15 cellular contexts compared by ENCODE assay signal in the genomic region with DNA sequence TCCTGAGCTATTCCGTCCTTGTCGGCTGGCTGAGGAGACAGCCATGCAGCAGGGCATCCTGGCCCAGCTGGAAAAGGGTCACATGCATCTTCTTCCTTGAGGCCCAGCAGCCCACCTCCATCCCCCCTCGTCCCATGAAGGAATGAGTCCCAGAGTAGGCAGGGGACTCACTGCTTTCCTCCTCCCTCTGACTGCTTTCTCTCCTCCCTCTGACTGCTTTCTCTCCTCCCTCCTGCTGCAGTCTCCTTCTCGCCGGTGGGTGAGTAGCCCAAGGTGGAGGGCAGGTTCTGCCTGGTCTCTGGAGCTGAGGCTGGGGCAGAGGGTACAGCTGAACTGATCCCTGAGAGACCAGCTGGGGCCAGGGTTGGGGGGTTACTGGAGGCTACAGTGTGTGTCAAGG. TPM values are rescaled to one million over a fixed set of nuclear protein-coding genes. Genes with fewer than 3 reads are reported as not detected.
A peak's percentile ranks its signal among the peaks of the same experiment; 100 is the strongest.
DNase-seq lines count a peak whose midpoint lies in the region; TF ChIP-seq lines count a peak whose summit lies in the region.
"Had no signal": no experiment of that assay in that cellular context is flagged by ENCODE, and none has a peak within 500 bp of the region (broad histone marks: within the 10 kb centered on the region; RNA-seq: fewer than 3 reads in every experiment).

No MANE protein-coding gene starts in this region.

- no peak overlapping the region for H3K4ac ChIP-seq in mesenchymal stem cell (ENCODE audit: low read depth in 1 of 2, low read length in 2 of 2)

- H2BK5ac ChIP-seq in mesenchymal stem cell (ENCODE audit: low read depth, low read length, poor library complexity, severe bottlenecking): no peak overlapping the region

- no peaks in the 10 kb centered on the region for H4K20me1 ChIP-seq in BLaER1

- H2BK15ac ChIP-seq in mesenchymal stem cell (ENCODE audit: low read depth, poor library complexity, severe bottlenecking): peak overlapping the region; percentile 15

- no peaks in the 10 kb centered on the region for H3K27me3 ChIP-seq in BLaER1
- H3K27me3 ChIP-seq in WERI-Rb-1 (ENCODE audit: insufficient read depth, low read depth, severe bottlenecking): no peaks in the 10 kb centered on the region
- peaks cover 38 to 52% of the 10 kb centered on the region in 2 experiments for H3K27me3 ChIP-seq in mesenchymal stem cell (ENCODE audit: control insufficient read depth in 1 of 2, insufficient read depth in 1 of 2, low read length in 2 of 2)

- H2AK5ac ChIP-seq in mesenchymal stem cell (ENCODE audit: low read length, severe bottlenecking): no peak overlapping the region

- no peaks in the 10 kb centered on the region for H3K79me1 ChIP-seq in mesenchymal stem cell (replicated peaks; ENCODE audit: low read length, poor library complexity, severe bottlenecking)

- H3K23ac ChIP-seq in mesenchymal stem cell (ENCODE audit: low read length in 2 of 2): no peak overlapping the region

- H3K4me1 ChIP-seq in BLaER1 (peaks cover 63% of the 10 kb centered on the region), mesenchymal stem cell (ENCODE audit: control insufficient read depth, insufficient read depth, low read depth, low read length) (no peaks in the 10 kb centered on the region)
- H3K4me1 ChIP-seq: HAP-1 had no signal

- H4K91ac ChIP-seq in mesenchymal stem cell (ENCODE audit: low read length): no peak overlapping the region

- no peak overlapping the region for H2BK12ac ChIP-seq in mesenchymal stem cell (ENCODE audit: low read length in 2 of 2)

- no peak overlapping the region for H2BK120ac ChIP-seq in mesenchymal stem cell (ENCODE audit: low read depth, low read length)

- peak overlapping the region; percentile 86 for H3K4me2 ChIP-seq in BLaER1
- no peak overlapping the region for H3K4me2 ChIP-seq in mesenchymal stem cell (ENCODE audit: low read length, poor library complexity, severe bottlenecking)

- H3K9ac ChIP-seq in BLaER1 (peak overlapping the region; percentile 64; the same call in 1 of the 2 replicates), mesenchymal stem cell (ENCODE audit: low read length) (no peak overlapping the region)

- 90% methylated on average over 5 of the region's 5 CpGs for WGBS in mesenchymal stem cell

- no peak overlapping the region for H3K18ac ChIP-seq in mesenchymal stem cell (ENCODE audit: low read depth in 1 of 2, low read length in 2 of 2)

- H4K8ac ChIP-seq in mesenchymal stem cell (ENCODE audit: low read length): no peak overlapping the region

- no peak overlapping the region for H3K14ac ChIP-seq in mesenchymal stem cell (ENCODE audit: low read length in 2 of 2)

- no peak for TF ChIP-seq CTCF in WERI-Rb-1 (IDR thresholded peaks at IDR 0.05; ENCODE audit: low read depth, low read length)

- no peak for DNase-seq in WERI-Rb-1
- DNase-seq in mesenchymal stem cell: no peak
- no peak for DNase-seq in activated effector memory CD4-positive, alpha-beta T cell treated with anti-CD3 and anti-CD28 coated beads, Interleukin-2, amount 50 U/mL, for 16 hours
- no peak for DNase-seq in NCI-H1092 treated with DMSO at 0.1 percent for 48 hours (lab: John Stamatoyannopoulos, UW)
- DNase-seq in putamen (ENCODE audit: low spot score): no peak
- DNase-seq: ACHN; CD4-positive, alpha-beta memory T cell; DMS153; DMS79 treated with DMSO at 0.1 percent for 48 hours; EL; GOT3; HFFc6 had no signal

- H3K27ac ChIP-seq in BLaER1 (peak overlapping the region; percentile 66; the same call in 1 of the 2 replicates), WERI-Rb-1 (peak overlapping the region; percentile 7), mesenchymal stem cell (ENCODE audit: low read length, poor library complexity, severe bottlenecking) (no peak overlapping the region)
- H3K27ac ChIP-seq: C4-2B had no signal

- no peak overlapping the region for H2AFZ ChIP-seq in mesenchymal stem cell (ENCODE audit: low read depth, low read length)

- H3K4me3 ChIP-seq in BLaER1 (no peak overlapping the region), WERI-Rb-1 (ENCODE audit: low read depth, low read length) (no peak overlapping the region), mesenchymal stem cell (ENCODE audit: insufficient read depth in 1 of 2, low read depth in 1 of 2, low read length in 2 of 2) (no peak overlapping the region)
- H3K4me3 ChIP-seq: HAP-1 had no signal

- H3K36me3 ChIP-seq in BLaER1 (no peaks in the 10 kb centered on the region), WERI-Rb-1 (no peaks in the 10 kb centered on the region), mesenchymal stem cell (ENCODE audit: control insufficient read depth in 1 of 2, insufficient read depth in 2 of 2, low read depth in 1 of 2, low read length in 2 of 2) (no peaks in the 10 kb centered on the region)
- H3K36me3 ChIP-seq: HAP-1 had no signal

- H3K9me3 ChIP-seq in BLaER1: no peaks in the 10 kb centered on the region
- H3K9me3 ChIP-seq in WERI-Rb-1 (ENCODE audit: severe bottlenecking): no peaks in the 10 kb centered on the region
- H3K9me3 ChIP-seq in mesenchymal stem cell (ENCODE audit: control insufficient read depth, low read length): no peaks in the 10 kb centered on the region
- H3K9me3 ChIP-seq: HAP-1 had no signal

RNA-seq across cellular contexts. Expression of gene NTRK1, which starts 13.5 kb away (rescaled TPM):
- polyA plus RNA-seq in mesenchymal stem cell (2013, experiment 1 of 2): not detected
- not detected for polyA plus RNA-seq in mesenchymal stem cell (2013, experiment 2 of 2)
- polyA plus RNA-seq: CD4-positive, alpha-beta memory T cell had no signal

RNA-seq across cellular contexts. Expression of gene INSRR, which starts 15.2 kb away (rescaled TPM):
- not detected for polyA plus RNA-seq in mesenchymal stem cell (2013, experiment 1 of 2)
- polyA plus RNA-seq in mesenchymal stem cell (2013, experiment 2 of 2): not detected
- polyA plus RNA-seq: CD4-positive, alpha-beta memory T cell had no signal

RNA-seq across cellular contexts. Expression of gene PEAR1, which starts 19.4 kb away (rescaled TPM):
- polyA plus RNA-seq in mesenchymal stem cell (2013, experiment 1 of 2): 20.5 TPM
- 20.1 TPM for polyA plus RNA-seq in mesenchymal stem cell (2013, experiment 2 of 2)
- polyA plus RNA-seq: CD4-positive, alpha-beta memory T cell had no signal

RNA-seq across cellular contexts. Expression of gene LRRC71, which starts 46.3 kb away (rescaled TPM):
- polyA plus RNA-seq in mesenchymal stem cell (2013, experiment 1 of 2): 0.03 TPM
- polyA plus RNA-seq in mesenchymal stem cell (2013, experiment 2 of 2): 0.05 TPM
- polyA plus RNA-seq: CD4-positive, alpha-beta memory T cell had no signal

RNA-seq across cellular contexts. Expression of gene SH2D2A, which starts 57.5 kb away (rescaled TPM):
- not detected for polyA plus RNA-seq in mesenchymal stem cell (2013, experiment 1 of 2)
- 0.08 TPM for polyA plus RNA-seq in mesenchymal stem cell (2013, experiment 2 of 2)
